ENCODE assay signal across 26 cellular contexts in the genomic region with DNA sequence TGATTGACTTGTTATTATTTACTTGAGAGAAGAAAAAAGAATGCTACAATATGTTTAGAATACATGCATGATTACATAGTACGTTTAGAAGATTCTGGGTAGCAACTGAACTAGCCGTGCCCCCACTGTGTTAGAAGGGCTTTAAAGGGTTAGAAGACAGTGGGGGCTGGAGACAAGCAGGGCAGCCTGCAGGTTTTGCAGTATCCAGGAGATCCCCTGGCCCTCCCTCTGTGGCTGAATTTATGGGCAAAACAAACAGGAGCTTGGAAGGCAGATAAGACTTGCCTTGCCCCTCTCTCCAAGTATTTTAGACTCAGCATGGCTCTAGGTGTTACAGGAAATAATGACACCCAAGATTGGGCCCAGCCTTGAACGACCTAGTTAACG.
"Had no signal": no experiment of that assay in that cellular context is flagged by ENCODE, and none has a peak within 500 bp of the region (broad histone marks: within the 10 kb centered on the region; RNA-seq: fewer than 3 reads in every experiment).

No MANE protein-coding gene starts in this region.

- H3K36me3 ChIP-seq: Peyer's patch, SJSA1 had no signal

- H3K9me3 Mint-ChIP-seq: activated B cell treated with CpG ODN at 0.5 μM for 24 hours; brain; central memory CD8-positive, alpha-beta T cell had no signal

- H3K4me1 Mint-ChIP-seq: brain had no signal

- H3K27me3 ChIP-seq: Peyer's patch, SJSA1 had no signal

- ATAC-seq: activated CD8-positive, alpha-beta T cell treated with anti-CD3 and anti-CD28 coated beads, Interleukin-2, amount 10 ng/mL, durations not matched to agents 7 days and 5 days; K562; SK-N-SH treated with all-trans-retinoic acid at 6 μM for 48 hours; T-helper 17 cell had no signal

- H3K4me1 ChIP-seq: Peyer's patch had no signal

- H3K4me3 ChIP-seq: K562, Peyer's patch, SJSA1 had no signal

- H3K4me3 Mint-ChIP-seq: activated B cell treated with CpG ODN at 0.5 μM for 24 hours; activated CD8-positive, alpha-beta T cell treated with anti-CD3 and anti-CD28 coated beads, Interleukin-2, amount 10 ng/mL, durations not matched to agents 7 days and 5 days; activated naive CD8-positive, alpha-beta T cell; brain; central memory CD8-positive, alpha-beta T cell had no signal

- H3K27ac Mint-ChIP-seq: activated B cell treated with CpG ODN at 0.5 μM for 24 hours; activated CD8-positive, alpha-beta T cell treated with anti-CD3 and anti-CD28 coated beads, Interleukin-2, amount 10 ng/mL, durations not matched to agents 7 days and 5 days; brain had no signal

- H3K36me3 Mint-ChIP-seq: activated naive CD8-positive, alpha-beta T cell; brain had no signal

- H3K27me3 Mint-ChIP-seq: activated B cell treated with CpG ODN at 0.5 μM for 24 hours; activated naive CD8-positive, alpha-beta T cell; central memory CD8-positive, alpha-beta T cell had no signal

- H3K9me3 ChIP-seq: Peyer's patch, SJSA1 had no signal

- DNase-seq: activated B cell treated with CpG ODN at 0.5 μM for 24 hours; activated CD4-positive, alpha-beta T cell treated with anti-CD3 and anti-CD28 coated beads for 1 hour; activated CD4-positive, alpha-beta T cell treated with anti-CD3 and anti-CD28 coated beads, Interleukin-2, amount 50 U/mL, for 4 hours; activated CD8-positive, alpha-beta memory T cell treated with anti-CD3 and anti-CD28 coated beads, Interleukin-2, amount 50 U/mL, for 48 hours; activated CD8-positive, alpha-beta T cell treated with anti-CD3 and anti-CD28 coated beads, Interleukin-2, amount 10 ng/mL, durations not matched to agents 7 days and 5 days; activated effector memory CD4-positive, alpha-beta T cell treated with Interleukin-2 at 50 U/mL for 16 hours; activated naive CD4-positive, alpha-beta T cell treated with Interleukin-2 at 50 U/mL for 16 hours; activated T-cell treated with anti-CD3 and anti-CD28 coated beads, Interleukin-2, amount 50 U/mL, for 48 hours; amygdala; Karpas-422; NCI-H1048; NCI-H146; NCI-H187 treated with DMSO at 0.1 percent for 48 hours; NCI-H2081 treated with DMSO at 0.1 percent for 48 hours; NCI-H446; NCI-H524; Peyer's patch; Right ventricle myocardium superior; T-helper 17 cell; T-helper 9 cell had no signal
